In genomic region chr2:98935111-98935770, GRCh38 we compare ENCODE assay signal across 8 cellular contexts. TPM values are rescaled to one million over a fixed set of nuclear protein-coding genes. Genes with fewer than 3 reads are reported as not detected.
DNase-seq lines count a peak whose midpoint lies in the region; ATAC-seq, FAIRE-seq and TF ChIP-seq lines count a peak whose summit lies in the region.

No MANE protein-coding gene starts in this region.

- FAIRE-seq in HepG2 (lab: Jason Lieb, UNC) = no peak

- intact Hi-C loops in HepG2 (cut with micrococcal nuclease; ENCODE audit: unreplicated experiment) = no loop called here
- intact Hi-C loops in thyroid gland (cut with DNase I) = no loop called here

- no peak for TF ChIP-seq RAD21 in HepG2 (CRISPR knock-in tag; IDR thresholded peaks at IDR 0.05)

- no TSS peak for BruUV-seq in HepG2 (replicated peaks; lab: Mats Ljungman, UMichigan)

- no peaks in the 10 kb centered on the region for H4K20me1 ChIP-seq in HepG2 (ENCODE audit: insufficient read depth, low read length)

- H3K27ac ChIP-seq in HepG2 (ENCODE audit: extremely low read length, insufficient read depth, low read length) (no peak overlapping the region), thyroid gland (no peak overlapping the region)

- no peaks in the 10 kb centered on the region for H3K79me2 ChIP-seq in HepG2 (ENCODE audit: insufficient read depth, low read length)

- peak overlapping the region; percentile 71 for H3K4me2 ChIP-seq in HepG2 (ENCODE audit: low read depth, low read length)

- CTCF ChIA-PET in activated CD4-positive, alpha-beta T cell treated with anti-CD3 and anti-CD28 coated beads, Interleukin-2, amount 10 ng/mL, durations not matched to agents 7 days and 5 days (lab: Charles Lee) = no interaction called here
- CTCF ChIA-PET in HepG2 (lab: Yijun Ruan, JAX; ENCODE audit: low intra/inter-chr PET ratio, low total read pairs) = no interaction called here

- H3K9ac ChIP-seq in HepG2 (ENCODE audit: insufficient read depth, low read depth, low read length) = no peak overlapping the region

- POLR2A ChIA-PET in activated CD4-positive, alpha-beta T cell treated with anti-CD3 and anti-CD28 coated beads, Interleukin-2, amount 10 ng/mL, durations not matched to agents 7 days and 5 days (lab: Charles Lee) = no interaction called here
- POLR2A ChIA-PET in HepG2 (lab: Yijun Ruan, JAX) = no interaction called here

- TF ChIP-seq CTCF in HepG2 (CRISPR knock-in tag; IDR thresholded peaks at IDR 0.05) = no peak
- TF ChIP-seq CTCF in thyroid gland (IDR thresholded peaks at IDR 0.05) = no peak

- peaks cover 68% of the 10 kb centered on the region for H3K27me3 Mint-ChIP-seq in activated CD4-positive, alpha-beta T cell treated with anti-CD3 and anti-CD28 coated beads, Interleukin-2, amount 10 ng/mL, durations not matched to agents 7 days and 5 days
- peaks cover 65% of the 10 kb centered on the region for H3K27me3 Mint-ChIP-seq in activated naive CD8-positive, alpha-beta T cell treated with anti-CD3 and anti-CD28 coated beads for 36 hours

- DNase-seq in activated CD4-positive, alpha-beta T cell treated with anti-CD3 and anti-CD28 coated beads, Interleukin-2, amount 10 ng/mL, durations not matched to agents 7 days and 5 days = no peak
- DNase-seq in activated CD4-positive, alpha-beta T cell treated with anti-CD3 and anti-CD28 coated beads for 1 hour = no peak
- no peak for DNase-seq in activated naive CD8-positive, alpha-beta T cell treated with anti-CD3 and anti-CD28 coated beads for 36 hours
- DNase-seq in HepG2 (ENCODE audit: low spot score) = no peak
- peak; percentile 13 to 20 for DNase-seq in thyroid gland
- DNase-seq in MV-4-11 (lab: John Stamatoyannopoulos, UW) = no peak
- no peak for DNase-seq in ureter (ENCODE audit: low spot score)

- H2AFZ ChIP-seq in HepG2 (ENCODE audit: low read length) = no peak overlapping the region

- TF ChIP-seq EP300 in HepG2 (IDR thresholded peaks at IDR 0.05; ENCODE audit: low read depth in 2 of 2, low read length in 2 of 2) (no peak), HepG2 (CRISPR knock-in tag; IDR thresholded peaks at IDR 0.05; ENCODE audit: borderline replicate concordance) (no peak)

- in situ Hi-C loops in HepG2 (cut with HindIII; ENCODE audit: extremely low pct_ligation_motif_present, low pct_unique_long_range_greater_than_20kb) = no loop called here

- peak overlapping the region; percentile 37 to 62 (median 40); a peak in 3 of 6 replicates for H3K4me3 ChIP-seq in HepG2 (replicated peaks in 1 of 3; ENCODE audit: insufficient read depth in 1 of 3, low read depth in 2 of 3, low read length in 3 of 3)
- H3K4me3 ChIP-seq in thyroid gland (replicated peaks in 1 of 3) = peak overlapping the region; percentile 14 to 48 (median 41)

- H3K9me3 Mint-ChIP-seq in activated CD4-positive, alpha-beta T cell treated with anti-CD3 and anti-CD28 coated beads, Interleukin-2, amount 10 ng/mL, durations not matched to agents 7 days and 5 days = no peaks in the 10 kb centered on the region
- H3K9me3 Mint-ChIP-seq in activated naive CD8-positive, alpha-beta T cell treated with anti-CD3 and anti-CD28 coated beads for 36 hours = no peaks in the 10 kb centered on the region

- H3K36me3 Mint-ChIP-seq in activated CD4-positive, alpha-beta T cell treated with anti-CD3 and anti-CD28 coated beads, Interleukin-2, amount 10 ng/mL, durations not matched to agents 7 days and 5 days (ENCODE audit: low read depth) = no peaks in the 10 kb centered on the region
- H3K36me3 Mint-ChIP-seq in activated naive CD8-positive, alpha-beta T cell treated with anti-CD3 and anti-CD28 coated beads for 36 hours = no peaks in the 10 kb centered on the region

- no peak for TF ChIP-seq POLR2A in HepG2 (IDR thresholded peaks at IDR 0.05; ENCODE audit: insufficient read depth in 1 of 2, low read depth in 2 of 2, low read length in 2 of 2)
- no peak for TF ChIP-seq POLR2A in thyroid gland (IDR thresholded peaks at IDR 0.05)

- WGBS in HepG2 (ENCODE audit: low lambda C conversion rate) = 19% methylated on average over 12 of the region's 19 CpGs
- 17 to 18% methylated on average over 19 of the region's 19 CpGs for WGBS in thyroid gland, 2 donors

- peak overlapping the region; percentile 12 for H3K4me3 Mint-ChIP-seq in activated CD4-positive, alpha-beta T cell treated with anti-CD3 and anti-CD28 coated beads, Interleukin-2, amount 10 ng/mL, durations not matched to agents 7 days and 5 days
- H3K4me3 Mint-ChIP-seq in activated naive CD8-positive, alpha-beta T cell treated with anti-CD3 and anti-CD28 coated beads for 36 hours = peak overlapping the region; percentile 40

- H3K4me1 Mint-ChIP-seq in activated CD4-positive, alpha-beta T cell treated with anti-CD3 and anti-CD28 coated beads, Interleukin-2, amount 10 ng/mL, durations not matched to agents 7 days and 5 days = peaks cover 11% of the 10 kb centered on the region
- peaks cover 10% of the 10 kb centered on the region for H3K4me1 Mint-ChIP-seq in activated naive CD8-positive, alpha-beta T cell treated with anti-CD3 and anti-CD28 coated beads for 36 hours

- H3K27me3 ChIP-seq in HepG2 (ENCODE audit: control insufficient read depth in 1 of 2, insufficient read depth in 2 of 2, low read length in 2 of 2) (peaks cover 7 to 72% of the 10 kb centered on the region in 2 experiments; a peak in 4 of 5 replicates), thyroid gland (no peaks in the 10 kb centered on the region)

- peaks cover 12% of the 10 kb centered on the region for H3K4me1 ChIP-seq in HepG2 (ENCODE audit: insufficient read depth, low read length)
- H3K4me1 ChIP-seq in thyroid gland = peaks cover 0 to 11% of the 10 kb centered on the region in 2 donors

- ATAC-seq in HepG2 (peak; percentile 7), HG02571 (IDR thresholded peaks at IDR 0.05; ENCODE audit: unreplicated experiment) (no peak)

- no peak overlapping the region for H3K27ac Mint-ChIP-seq in activated CD4-positive, alpha-beta T cell treated with anti-CD3 and anti-CD28 coated beads, Interleukin-2, amount 10 ng/mL, durations not matched to agents 7 days and 5 days
- H3K27ac Mint-ChIP-seq in activated naive CD8-positive, alpha-beta T cell treated with anti-CD3 and anti-CD28 coated beads for 36 hours = no peak overlapping the region

- H3K36me3 ChIP-seq in HepG2 (replicated peaks in 1 of 2; ENCODE audit: control insufficient read depth in 1 of 2, insufficient read depth in 2 of 2, low read length in 2 of 2) (no peaks in the 10 kb centered on the region), thyroid gland (no peaks in the 10 kb centered on the region)

- H3K9me3 ChIP-seq in HepG2 (ENCODE audit: low read length) (no peaks in the 10 kb centered on the region), thyroid gland (no peaks in the 10 kb centered on the region)

TF ChIP-seq in HepG2, 621 proteins besides CTCF, POLR2A, EP300 and RAD21 (continues in another document):
- TF ChIP-seq ESRRA (CRISPR knock-in tag; IDR thresholded peaks at IDR 0.05; ENCODE audit: low read depth) (no peak), SIX4 (CRISPR knock-in tag; IDR thresholded peaks at IDR 0.05) (no peak)
- TF ChIP-seq, protein P1, sequence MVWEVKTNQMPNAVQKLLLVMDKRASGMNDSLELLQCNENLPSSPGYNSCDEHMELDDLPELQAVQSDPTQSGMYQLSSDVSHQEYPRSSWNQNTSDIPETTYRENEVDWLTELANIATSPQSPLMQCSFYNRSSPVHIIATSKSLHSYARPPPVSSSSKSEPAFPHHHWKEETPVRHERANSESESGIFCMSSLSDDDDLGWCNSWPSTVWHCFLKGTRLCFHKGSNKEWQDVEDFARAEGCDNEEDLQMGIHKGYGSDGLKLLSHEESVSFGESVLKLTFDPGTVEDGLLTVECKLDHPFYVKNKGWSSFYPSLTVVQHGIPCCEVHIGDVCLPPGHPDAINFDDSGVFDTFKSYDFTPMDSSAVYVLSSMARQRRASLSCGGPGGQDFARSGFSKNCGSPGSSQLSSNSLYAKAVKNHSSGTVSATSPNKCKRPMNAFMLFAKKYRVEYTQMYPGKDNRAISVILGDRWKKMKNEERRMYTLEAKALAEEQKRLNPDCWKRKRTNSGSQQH (CRISPR knock-in tag; IDR thresholded peaks at IDR 0.05; ENCODE audit: low read depth) = no peak

RNA-seq across cellular contexts. Expression of gene CRACDL, which starts 0.8 kb away (rescaled TPM):
- under 1 TPM; 0.19 to 0.22 TPM for total RNA-seq in activated CD4-positive, alpha-beta T cell treated with anti-CD3 and anti-CD28 coated beads, Interleukin-2, amount 10 ng/mL, durations not matched to agents 7 days and 5 days
- total RNA-seq in activated naive CD8-positive, alpha-beta T cell treated with anti-CD3 and anti-CD28 coated beads for 36 hours = under 1 TPM; 0.30 to 0.33 TPM
- 0.15 TPM in 1 of 2 replicates, not detected in the other for total RNA-seq in HepG2 (2016; rRNA removed; fragmentation: Illumina TruSeq; extraction: Trizol)
- total RNA-seq in HepG2 (2016; cell fraction: cytosol; rRNA removed; fragmentation: Illumina TruSeq; extraction: Trizol; ENCODE audit: low read depth) = 0.09 TPM in 1 of 2 replicates, not detected in the other
- total RNA-seq in HepG2 (2016; cell fraction: insoluble cytoplasmic fraction; rRNA removed; fragmentation: Illumina TruSeq; extraction: Trizol) = 0.13 and 0.16 TPM in 2 replicates
- total RNA-seq in HepG2 (2016; cell fraction: membrane; rRNA removed; fragmentation: Illumina TruSeq; extraction: Trizol) = 0.14 and 0.28 TPM in 2 replicates
- total RNA-seq in HepG2 (2016; cell fraction: nucleus; rRNA removed; fragmentation: Illumina TruSeq; extraction: Trizol) = 0.16 and 0.19 TPM in 2 replicates
- polyA plus RNA-seq in HepG2 (2011; rRNA removed) = 0.14 and 0.26 TPM in 2 replicates
- polyA plus RNA-seq in HepG2 (2011; cell fraction: cytosol; rRNA removed) = 0.08 and 0.11 TPM in 2 replicates
- 0.21 and 0.26 TPM in 2 replicates for polyA plus RNA-seq in HepG2 (2011; cell fraction: nucleus; rRNA removed)
- 0.20 and 0.24 TPM in 2 replicates for polyA plus RNA-seq in HepG2 (2012)
- polyA plus RNA-seq in HepG2 (2016; cell fraction: cytosol; fragmentation: Illumina TruSeq; extraction: Trizol; ENCODE audit: low read depth) = 0.05 and 0.06 TPM in 2 replicates
- polyA plus RNA-seq in HepG2 (2016; cell fraction: insoluble cytoplasmic fraction; fragmentation: Illumina TruSeq; extraction: Trizol; ENCODE audit: low read depth) = 0.09 and 0.11 TPM in 2 replicates
- 0.08 and 0.10 TPM in 2 replicates for polyA plus RNA-seq in HepG2 (2016; cell fraction: membrane; fragmentation: Illumina TruSeq; extraction: Trizol; ENCODE audit: low read depth)
- polyA plus RNA-seq in HepG2 (2016; cell fraction: nucleus; fragmentation: Illumina TruSeq; extraction: Trizol; ENCODE audit: insufficient read depth, low read depth) = 0.27 and 0.83 TPM in 2 replicates
- 0.24 and 3.8 TPM in 2 replicates for polyA minus RNA-seq in HepG2 (2011; rRNA and poly(A)+ RNA removed; ENCODE audit: low replicate concordance)
- not detected in 2 replicates for polyA minus RNA-seq in HepG2 (2011; cell fraction: cytosol; rRNA and poly(A)+ RNA removed)
- 0.13 and 0.37 TPM in 2 replicates for polyA minus RNA-seq in HepG2 (2011; cell fraction: nucleus; rRNA and poly(A)+ RNA removed)
- total RNA-seq in thyroid gland = 10 to 100 TPM in 1 of 4 donors, 1 to 10 TPM in 3; 5.2 to 10.6 (median 8.1) TPM
- total RNA-seq in ureter = 25.5 TPM

Comparison
In these comparisons a context has a peak if more than half of its experiments do, and no peak if none do; other contexts are left out.
1. DNase-seq: peak in thyroid gland (2 of 2); none in activated CD4-positive, alpha-beta T cell treated with anti-CD3 and anti-CD28 coated beads, Interleukin-2, amount 10 ng/mL, durations not matched to agents 7 days and 5 days (single experiment), activated CD4-positive, alpha-beta T cell treated with anti-CD3 and anti-CD28 coated beads for 1 hour (single experiment), activated naive CD8-positive, alpha-beta T cell treated with anti-CD3 and anti-CD28 coated beads for 36 hours (single experiment), HepG2 (single experiment), MV-4-11 (single experiment) and ureter (single experiment).